In genomic region chr1:206909167-206909882, GRCh38 we compare ENCODE assay signal across 2 cellular contexts.
A peak's percentile ranks its signal among the peaks of the same experiment; 100 is the strongest.
TF ChIP-seq lines count a peak whose summit lies in the region.

No MANE protein-coding gene starts in this region.

TF ChIP-seq in A549, 52 proteins besides CTCF, POLR2A, EP300 and RAD21:
- 0 out of 2 replicates have a peak, but pooled peaks have one; percentile 25 for TF ChIP-seq HDAC2 (IDR thresholded peaks at IDR 0.05)
- TF ChIP-seq JUNB (IDR thresholded peaks at IDR 0.05), result no peak
- no peak for TF ChIP-seq RARB (CRISPR knock-in tag; IDR thresholded peaks at IDR 0.05)
- TF ChIP-seq JUN (IDR thresholded peaks at IDR 0.05), result 0 out of 5 replicates have a peak, but pooled peaks of 1 of the 2 experiments have one; percentile 18
- peak; percentile 43; the same call in 2 of the 3 replicates for TF ChIP-seq SMC3 (IDR thresholded peaks at IDR 0.05)

TF ChIP-seq in K562, 482 proteins besides CTCF, POLR2A, EP300 and RAD21 (continues in another document):
- TF ChIP-seq ZBTB5 (IDR thresholded peaks at IDR 0.05) (no peak), BCOR (IDR thresholded peaks at IDR 0.05) (no peak), RBM25 (IDR thresholded peaks at IDR 0.05; ENCODE audit: low read depth, low read length, severe bottlenecking) (no peak), KLF1 (tag; IDR thresholded peaks at IDR 0.05) (0 out of 2 replicates have a peak, but pooled peaks have one; percentile 30), HDAC6 (IDR thresholded peaks at IDR 0.05; ENCODE audit: low read depth, low read length) (peak; percentile 85; the same call in 1 of the 2 replicates), MAX (CRISPR knock-in tag; IDR thresholded peaks at IDR 0.05) (0 out of 2 replicates have a peak, but pooled peaks have one; percentile 37), BRCA1 (IDR thresholded peaks at IDR 0.05) (no peak), BRCA1 (CRISPR knock-in tag; IDR thresholded peaks at IDR 0.05) (0 out of 2 replicates have a peak, but pooled peaks have one; percentile 41), FOSL1 (tag; conservative IDR thresholded peaks at IDR 0.05) (0 out of 2 replicates have a peak, but pooled peaks have one; percentile 20), CBFA2T3 (IDR thresholded peaks at IDR 0.05) (no peak), MAFG (tag; conservative IDR thresholded peaks at IDR 0.05) (no peak), PKNOX1 (IDR thresholded peaks at IDR 0.05) (peak; percentile 85), ZNF174 (CRISPR knock-in tag; IDR thresholded peaks at IDR 0.05) (no peak), RBM14 (IDR thresholded peaks at IDR 0.05; ENCODE audit: borderline replicate concordance, insufficient read depth, low read depth, low read length) (0 out of 2 replicates have a peak, but pooled peaks have one; percentile 64), ZNF57 (CRISPR knock-in tag; IDR thresholded peaks at IDR 0.05) (no peak), CHCHD3 (CRISPR knock-in tag; IDR thresholded peaks at IDR 0.05) (no peak), POLR2H (tag; IDR thresholded peaks at IDR 0.05; ENCODE audit: low read depth) (no peak), NFRKB (IDR thresholded peaks at IDR 0.05; ENCODE audit: low read depth) (no peak), ZNF551 (CRISPR knock-in tag; IDR thresholded peaks at IDR 0.05) (no peak), NRF1 (conservative IDR thresholded peaks at IDR 0.05 in 1 of 2, IDR thresholded peaks at IDR 0.05 in 1 of 2) (peak; percentile 55 to 62), TBL1XR1 (IDR thresholded peaks at IDR 0.05; ENCODE audit: low read length in 2 of 2) (no peak), CXXC5 (CRISPR knock-in tag; IDR thresholded peaks at IDR 0.05) (peak; percentile 9; the same call in 1 of the 2 replicates), TAF7 (tag; IDR thresholded peaks at IDR 0.05) (no peak), HMGN3 (IDR thresholded peaks at IDR 0.05; ENCODE audit: borderline replicate concordance, extremely low read depth, insufficient read length, low read depth, low read length) (peak; percentile 50), SLC30A9 (CRISPR knock-in tag; IDR thresholded peaks at IDR 0.05) (no peak), HINFP (tag; conservative IDR thresholded peaks at IDR 0.05; ENCODE audit: low read depth) (peak; percentile 59), ZFX (CRISPR knock-in tag; IDR thresholded peaks at IDR 0.05) (peak; percentile 26; the same call in 1 of the 2 replicates), ZNF175 (CRISPR knock-in tag; IDR thresholded peaks at IDR 0.05; ENCODE audit: low read depth) (no peak), SMC3 (conservative IDR thresholded peaks at IDR 0.05; ENCODE audit: insufficient read depth, low read depth, low read length) (peak; percentile 3; the same call in 1 of the 2 replicates), PTRF (tag; IDR thresholded peaks at IDR 0.05) (no peak), TRIM28 (IDR thresholded peaks at IDR 0.05) (no peak), LEF1 (IDR thresholded peaks at IDR 0.05) (no peak), EP400 (IDR thresholded peaks at IDR 0.05) (no peak), SREBF2 (CRISPR knock-in tag; IDR thresholded peaks at IDR 0.05) (no peak), TAF9B (IDR thresholded peaks at IDR 0.05; ENCODE audit: partially characterized antibody) (no peak), ETS2 (tag; IDR thresholded peaks at IDR 0.05; ENCODE audit: borderline replicate concordance, poor library complexity, severe bottlenecking) (no peak), PHB2 (IDR thresholded peaks at IDR 0.05; ENCODE audit: low read depth) (no peak), ZNF354B (CRISPR knock-in tag; IDR thresholded peaks at IDR 0.05) (no peak), SNAPC5 (CRISPR knock-in tag; IDR thresholded peaks at IDR 0.05) (no peak), TFE3 (CRISPR knock-in tag; IDR thresholded peaks at IDR 0.05) (no peak), KDM5B (IDR thresholded peaks at IDR 0.05; ENCODE audit: insufficient replicate concordance, low read depth, low read length) (peak; percentile 35), MTA2 (IDR thresholded peaks at IDR 0.05; ENCODE audit: low read depth) (no peak), CTBP1 (IDR thresholded peaks at IDR 0.05; ENCODE audit: borderline replicate concordance) (peak; percentile 68; the same call in 1 of the 2 replicates), ZNF75A (CRISPR knock-in tag; IDR thresholded peaks at IDR 0.05) (no peak), CCAR2 (IDR thresholded peaks at IDR 0.05; ENCODE audit: low read depth, low read length) (no peak), TFAP4 (CRISPR knock-in tag; IDR thresholded peaks at IDR 0.05; ENCODE audit: borderline replicate concordance) (no peak), STAT6 (CRISPR knock-in tag; IDR thresholded peaks at IDR 0.05) (no peak), HBP1 (CRISPR knock-in tag; IDR thresholded peaks at IDR 0.05) (no peak), STAG1 (CRISPR knock-in tag; IDR thresholded peaks at IDR 0.05; ENCODE audit: borderline replicate concordance) (peak; percentile 23; the same call in 1 of the 2 replicates), ATF3 (IDR thresholded peaks at IDR 0.05) (no peak), ATF3 (CRISPR knock-in tag; conservative IDR thresholded peaks at IDR 0.05) (no peak), RB1 (IDR thresholded peaks at IDR 0.05; ENCODE audit: low read depth) (peak; percentile 55; the same call in 1 of the 2 replicates), KDM2B (CRISPR knock-in tag; IDR thresholded peaks at IDR 0.05) (no peak), MEIS2 (IDR thresholded peaks at IDR 0.05; ENCODE audit: partially characterized antibody) (no peak), POLR2AphosphoS5 (IDR thresholded peaks at IDR 0.05; ENCODE audit: control insufficient read depth, insufficient read depth, low read depth, low read length) (no peak), HDAC1 (IDR thresholded peaks at IDR 0.05) (0 out of 4 replicates have a peak, but pooled peaks of 1 of the 2 experiments have one; percentile 31), E2F6 (IDR thresholded peaks at IDR 0.05; ENCODE audit: borderline replicate concordance in 1 of 2, extremely low read depth in 1 of 2, insufficient read depth in 1 of 2, insufficient read length in 1 of 2, low read depth in 1 of 2, low read length in 1 of 2, poor library complexity in 1 of 2, severe bottlenecking in 1 of 2) (no peak), PHF20 (IDR thresholded peaks at IDR 0.05; ENCODE audit: partially characterized antibody) (no peak), NFIC (IDR thresholded peaks at IDR 0.05) (peak; percentile 57), CBX8 (IDR thresholded peaks at IDR 0.05; ENCODE audit: borderline replicate concordance, extremely low read depth, low read depth, low read length, poor library complexity, severe bottlenecking) (no peak), ZNF311 (CRISPR knock-in tag; IDR thresholded peaks at IDR 0.05) (no peak), RBFOX2 (IDR thresholded peaks at IDR 0.05; ENCODE audit: low read depth, low read length) (peak; percentile 29; the same call in 1 of the 2 replicates)
